Comparison of ENCODE assay signal across 10 cellular contexts in the genomic region with DNA sequence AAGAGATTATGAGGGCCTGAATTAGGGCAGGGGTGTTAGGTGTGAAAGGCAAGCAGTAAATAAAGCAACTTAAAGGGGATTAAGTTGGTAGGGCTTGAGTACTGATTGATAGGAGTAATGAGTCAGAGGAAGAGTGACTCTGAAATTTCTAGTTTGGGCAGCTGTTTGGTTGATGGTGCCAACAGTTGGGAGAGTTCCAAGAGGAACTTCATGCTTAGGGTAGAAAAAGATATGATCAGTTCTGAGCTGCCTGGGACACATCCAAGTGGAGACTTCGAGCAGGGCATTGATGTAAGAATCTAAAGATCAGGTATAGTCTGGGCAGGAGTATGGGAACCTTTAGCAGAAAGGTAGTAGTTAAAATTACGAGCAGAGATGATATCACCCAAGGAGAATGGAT. TPM values are rescaled to one million over a fixed set of nuclear protein-coding genes. Genes with fewer than 3 reads are reported as not detected.
DNase-seq lines count a peak whose midpoint lies in the region; ATAC-seq, FAIRE-seq and TF ChIP-seq lines count a peak whose summit lies in the region.
"Had no signal": no experiment of that assay in that cellular context is flagged by ENCODE, and none has a peak within 500 bp of the region (broad histone marks: within the 10 kb centered on the region; RNA-seq: fewer than 3 reads in every experiment).

No MANE protein-coding gene starts in this region.

- H3K4me3 ChIP-seq in astrocyte (ENCODE audit: insufficient read depth, low read depth, low read length) = no peak overlapping the region
- H3K4me3 ChIP-seq in muscle layer of colon (ENCODE audit: low read depth in 1 of 2, low read length in 2 of 2) = peak overlapping the region in 1 of 2 donors; percentile 14
- no peak overlapping the region for H3K4me3 ChIP-seq in CD8-positive, alpha-beta memory T cell (ENCODE audit: low read length)
- H3K4me3 ChIP-seq: BLaER1 had no signal

- H3K36me3 Mint-ChIP-seq in astrocyte (ENCODE audit: low read depth, unreplicated experiment) = peaks cover 19% of the 10 kb centered on the region
- no peaks in the 10 kb centered on the region for H3K36me3 Mint-ChIP-seq in CD8-positive, alpha-beta memory T cell
- H3K36me3 Mint-ChIP-seq in activated CD4-positive, alpha-beta T cell treated with anti-CD3 and anti-CD28 coated beads, Interleukin-2, amount 10 ng/mL, durations not matched to agents 24 days and 14 days (ENCODE audit: low read depth) = no peaks in the 10 kb centered on the region

- no peak overlapping the region for H2AFZ ChIP-seq in astrocyte (ENCODE audit: low read depth, low read length)

- POLR2A ChIA-PET in CD8-positive, alpha-beta memory T cell (lab: Charles Lee) = no interaction called here

- H3K27me3 ChIP-seq in astrocyte (ENCODE audit: insufficient read depth, low read length) (no peaks in the 10 kb centered on the region), muscle layer of colon (ENCODE audit: control insufficient read depth in 1 of 2, insufficient read depth in 2 of 2, low read length in 2 of 2) (no peaks in the 10 kb centered on the region)
- no peaks in the 10 kb centered on the region for H3K27me3 ChIP-seq in CD8-positive, alpha-beta memory T cell (ENCODE audit: insufficient read depth, low read length, poor library complexity, severe bottlenecking)
- H3K27me3 ChIP-seq: BLaER1 had no signal

- CTCF ChIA-PET in CD8-positive, alpha-beta memory T cell (lab: Charles Lee) = no interaction called here

- TF ChIP-seq CTCF in C4-2B (conservative IDR thresholded peaks at IDR 0.05) (no peak), astrocyte (IDR thresholded peaks at IDR 0.05; ENCODE audit: insufficient read depth, low read depth, low read length) (no peak)

- no peak for FAIRE-seq in astrocyte (lab: Jason Lieb, UNC)

- H3K9me3 ChIP-seq in astrocyte (ENCODE audit: insufficient read depth, low read depth, low read length) (no peaks in the 10 kb centered on the region), muscle layer of colon (ENCODE audit: low read length) (no peaks in the 10 kb centered on the region)
- no peaks in the 10 kb centered on the region for H3K9me3 ChIP-seq in CD8-positive, alpha-beta memory T cell (ENCODE audit: low read length)
- H3K9me3 ChIP-seq: BLaER1 had no signal

- no peaks in the 10 kb centered on the region for H3K9me3 Mint-ChIP-seq in astrocyte (ENCODE audit: unreplicated experiment)
- H3K9me3 Mint-ChIP-seq in CD8-positive, alpha-beta memory T cell = peaks cover 0 to 4% (median 0%) of the 10 kb centered on the region in 5 donors
- H3K9me3 Mint-ChIP-seq in activated CD4-positive, alpha-beta T cell treated with anti-CD3 and anti-CD28 coated beads, Interleukin-2, amount 10 ng/mL, durations not matched to agents 24 days and 14 days = no peaks in the 10 kb centered on the region

- peaks cover 39% of the 10 kb centered on the region for H3K4me1 Mint-ChIP-seq in astrocyte (ENCODE audit: low read depth, unreplicated experiment)
- H3K4me1 Mint-ChIP-seq in CD8-positive, alpha-beta memory T cell = no peaks in the 10 kb centered on the region
- H3K4me1 Mint-ChIP-seq in activated CD4-positive, alpha-beta T cell treated with anti-CD3 and anti-CD28 coated beads, Interleukin-2, amount 10 ng/mL, durations not matched to agents 24 days and 14 days = no peaks in the 10 kb centered on the region

- H3K4me3 Mint-ChIP-seq in astrocyte (ENCODE audit: unreplicated experiment) = no peak overlapping the region
- H3K4me3 Mint-ChIP-seq in CD8-positive, alpha-beta memory T cell = no peak overlapping the region
- H3K4me3 Mint-ChIP-seq in activated CD4-positive, alpha-beta T cell treated with anti-CD3 and anti-CD28 coated beads, Interleukin-2, amount 10 ng/mL, durations not matched to agents 24 days and 14 days = no peak overlapping the region

- no peaks in the 10 kb centered on the region for H4K20me1 ChIP-seq in astrocyte (ENCODE audit: insufficient read depth, low read length)
- H4K20me1 ChIP-seq: BLaER1 had no signal

- no peaks in the 10 kb centered on the region for H3K27me3 Mint-ChIP-seq in astrocyte (ENCODE audit: low read depth, unreplicated experiment)
- H3K27me3 Mint-ChIP-seq in CD8-positive, alpha-beta memory T cell = peaks cover 10 to 37% of the 10 kb centered on the region in 2 donors
- H3K27me3 Mint-ChIP-seq in activated CD4-positive, alpha-beta T cell treated with anti-CD3 and anti-CD28 coated beads, Interleukin-2, amount 10 ng/mL, durations not matched to agents 24 days and 14 days = peaks cover 7% of the 10 kb centered on the region

- H3K9ac ChIP-seq in astrocyte (ENCODE audit: low read length) (no peak overlapping the region), muscle layer of colon (ENCODE audit: low read length) (no peak overlapping the region)
- H3K9ac ChIP-seq: BLaER1 had no signal

- intact Hi-C loops in activated CD4-positive, alpha-beta T cell treated with anti-CD3 and anti-CD28 coated beads, Interleukin-2, amount 10 ng/mL, durations not matched to agents 24 days and 14 days (cut with micrococcal nuclease) = no loop called here

- DNase-seq in MV-4-11 (lab: John Stamatoyannopoulos, UW) (peak; percentile 10), astrocyte (ENCODE audit: low read depth) (no peak), HuH-7 (ENCODE audit: low spot score) (no peak)
- no peak for DNase-seq in CD8-positive, alpha-beta memory T cell
- no peak for DNase-seq in activated CD4-positive, alpha-beta T cell treated with anti-CD3 and anti-CD28 coated beads, Interleukin-2, amount 10 ng/mL, durations not matched to agents 24 days and 14 days
- DNase-seq: activated gamma-delta T cell had no signal

- peaks cover 2% of the 10 kb centered on the region for H3K79me2 ChIP-seq in astrocyte (ENCODE audit: insufficient read depth, low read length)

- H3K36me3 ChIP-seq in astrocyte (ENCODE audit: insufficient read depth, low read length) (no peaks in the 10 kb centered on the region), muscle layer of colon (ENCODE audit: insufficient read depth, low read length) (peaks cover 5% of the 10 kb centered on the region)
- H3K36me3 ChIP-seq in CD8-positive, alpha-beta memory T cell (ENCODE audit: insufficient read depth, low read length) = no peaks in the 10 kb centered on the region
- H3K36me3 ChIP-seq: BLaER1 had no signal

- no peak for ATAC-seq in GM19452 (IDR thresholded peaks at IDR 0.05; ENCODE audit: unreplicated experiment)

- peaks cover 18% of the 10 kb centered on the region for H3K4me1 ChIP-seq in astrocyte (ENCODE audit: insufficient read depth, low read length)
- H3K4me1 ChIP-seq in muscle layer of colon (ENCODE audit: insufficient read depth, low read length) = peaks cover 100% of the 10 kb centered on the region
- no peaks in the 10 kb centered on the region for H3K4me1 ChIP-seq in CD8-positive, alpha-beta memory T cell (ENCODE audit: insufficient read depth, low read length)
- H3K4me1 ChIP-seq: BLaER1 had no signal

- peak overlapping the region; percentile 7 for H3K4me2 ChIP-seq in astrocyte (ENCODE audit: low read length)
- H3K4me2 ChIP-seq: BLaER1 had no signal

- H3K27ac ChIP-seq in C4-2B (peak overlapping the region; percentile 78; the same call in 1 of the 2 replicates), astrocyte (ENCODE audit: low read depth, low read length) (peak overlapping the region; percentile 0), muscle layer of colon (ENCODE audit: low read depth, low read length) (peak overlapping the region; percentile 77)
- no peak overlapping the region for H3K27ac ChIP-seq in CD8-positive, alpha-beta memory T cell (ENCODE audit: low read depth, low read length)
- H3K27ac ChIP-seq: BLaER1 had no signal

- H3K27ac Mint-ChIP-seq in astrocyte (ENCODE audit: unreplicated experiment) = peak overlapping the region; percentile 75
- H3K27ac Mint-ChIP-seq in CD8-positive, alpha-beta memory T cell = no peak overlapping the region
- no peak overlapping the region for H3K27ac Mint-ChIP-seq in activated CD4-positive, alpha-beta T cell treated with anti-CD3 and anti-CD28 coated beads, Interleukin-2, amount 10 ng/mL, durations not matched to agents 24 days and 14 days

RNA-seq across cellular contexts. Expression of a gene that starts 10.2 kb away (rescaled TPM):
- total RNA-seq in astrocyte = 135 and 211 TPM in 2 replicates
- total RNA-seq in CD8-positive, alpha-beta memory T cell = not detected
- 0.10 TPM for polyA plus RNA-seq in CD8-positive, alpha-beta memory T cell
- not detected in 2 replicates for total RNA-seq in activated CD4-positive, alpha-beta T cell treated with anti-CD3 and anti-CD28 coated beads, Interleukin-2, amount 10 ng/mL, durations not matched to agents 24 days and 14 days

Comparison
In these comparisons a context has a peak if more than half of its experiments do, and no peak if none do; other contexts are left out.
1. RNA of a gene that starts 10.2 kb away (total RNA-seq): 135 to 211 TPM in astrocyte; not detected in CD8-positive, alpha-beta memory T cell and not detected in activated CD4-positive, alpha-beta T cell treated with anti-CD3 and anti-CD28 coated beads, Interleukin-2, amount 10 ng/mL, durations not matched to agents 24 days and 14 days; every median in the first group is over 100 times any median in the second.